In genomic region chr1:155968670-155969069, GRCh38 we compare ENCODE assay signal across 1 cellular context.
TF ChIP-seq lines count a peak whose summit lies in the region.

No MANE protein-coding gene starts in this region.

TF ChIP-seq in H1, 55 proteins besides CTCF, POLR2A, EP300 and RAD21:
- TF ChIP-seq MAX (IDR thresholded peaks at IDR 0.05) (no peak), SP4 (IDR thresholded peaks at IDR 0.05; ENCODE audit: low read length) (no peak), RFX5 (IDR thresholded peaks at IDR 0.05; ENCODE audit: borderline replicate concordance, low read depth, low read length) (no peak), BACH1 (IDR thresholded peaks at IDR 0.05; ENCODE audit: low read length) (no peak), YY1 (IDR thresholded peaks at IDR 0.05; ENCODE audit: low read depth, low read length) (no peak), NANOG (IDR thresholded peaks at IDR 0.05; ENCODE audit: insufficient read depth, low read depth, low read length, poor library complexity, severe bottlenecking) (no peak), SAP30 (IDR thresholded peaks at IDR 0.05; ENCODE audit: insufficient read depth, insufficient replicate concordance, low read length) (no peak), SP2 (IDR thresholded peaks at IDR 0.05; ENCODE audit: low read length) (no peak)
TF ChIP-seq in H1: peak in this region for 0.
